ENCODE assay signal across 10 cellular contexts in genomic region chr9:116123171-116123570, GRCh38.
"Had no signal": no experiment of that assay in that cellular context is flagged by ENCODE, and none has a peak within 500 bp of the region (broad histone marks: within the 10 kb centered on the region; RNA-seq: fewer than 3 reads in every experiment).

No MANE protein-coding gene starts in this region.

- H3K4me1 ChIP-seq: HAP-1 had no signal

- H3K36me3 ChIP-seq: HAP-1 had no signal

- H3K9ac ChIP-seq: GM23248 had no signal

- H3K27ac ChIP-seq: GM23248 had no signal

- FAIRE-seq: H1 had no signal

- H3K9me3 ChIP-seq: HAP-1 had no signal

- H3K4me3 ChIP-seq: GM23248, GM23338, HAP-1 had no signal

- DNase-seq: GM23248, GOT3, H7, H9, HCEC 1CT, HFFc6 had no signal

- ATAC-seq: GM23338, HCT116 had no signal
